ENCODE assay signal across 1 cellular context in genomic region chr12:88519802-88520435, GRCh38.
TF ChIP-seq lines count a peak whose summit lies in the region.

No MANE protein-coding gene starts in this region.

TF ChIP-seq in GM23338, 12 proteins besides CTCF, POLR2A, EP300 and RAD21 (continued from another document):
- TF ChIP-seq ZNF462 (CRISPR knock-in tag; IDR thresholded peaks at IDR 0.05) = no peak
- no peak for TF ChIP-seq JUNB (IDR thresholded peaks at IDR 0.05; ENCODE audit: unreplicated experiment)
- no peak for TF ChIP-seq ZNF114 (CRISPR knock-in tag; IDR thresholded peaks at IDR 0.05)
- no peak for TF ChIP-seq ETS1 (IDR thresholded peaks at IDR 0.05)
- TF ChIP-seq CREB1 (CRISPR knock-in tag; IDR thresholded peaks at IDR 0.05; ENCODE audit: low read depth) = no peak
- no peak for TF ChIP-seq NANOG (IDR thresholded peaks at IDR 0.05; ENCODE audit: borderline replicate concordance)
- TF ChIP-seq EZH2phosphoT487 (IDR thresholded peaks at IDR 0.05; ENCODE audit: unreplicated experiment) = no peak
- no peak for TF ChIP-seq EZH2 (IDR thresholded peaks at IDR 0.05; ENCODE audit: low read depth, unreplicated experiment)
- no peak for TF ChIP-seq ZNF331 (CRISPR knock-in tag; IDR thresholded peaks at IDR 0.05; ENCODE audit: low read depth)
- no peak for TF ChIP-seq REST (IDR thresholded peaks at IDR 0.05; ENCODE audit: unreplicated experiment)
- no peak for TF ChIP-seq STAT1 (IDR thresholded peaks at IDR 0.05; ENCODE audit: unreplicated experiment)
